ENCODE assay signal across 20 cellular contexts in genomic region chr7:98178762-98179490, GRCh38. TPM values are rescaled to one million over a fixed set of nuclear protein-coding genes. Genes with fewer than 3 reads are reported as not detected.
DNase-seq lines count a peak whose midpoint lies in the region; ATAC-seq and TF ChIP-seq lines count a peak whose summit lies in the region.
"Had no signal": no experiment of that assay in that cellular context is flagged by ENCODE, and none has a peak within 500 bp of the region (broad histone marks: within the 10 kb centered on the region; RNA-seq: fewer than 3 reads in every experiment).

No MANE protein-coding gene starts in this region.

- no peak overlapping the region for H2AFZ ChIP-seq in neuronal stem cell (ENCODE audit: low read length)

- H2AK5ac ChIP-seq in neuronal stem cell (ENCODE audit: low read depth, low read length), result no peak overlapping the region

- WGBS in neuronal stem cell (ENCODE audit: extremely low coverage in 2 of 2, insufficient read length in 2 of 2, insufficient replicate concordance in 1 of 2), 2 donors, result no CpG with 5 or more reads among the region's 10 CpGs

- peak overlapping the region; percentile 52 for H3K23ac ChIP-seq in neuronal stem cell (ENCODE audit: low read depth, low read length, poor library complexity)

- no peak overlapping the region for H3K18ac ChIP-seq in neuronal stem cell (ENCODE audit: low read length)

- H2BK15ac ChIP-seq in neuronal stem cell (ENCODE audit: low read length), result no peak overlapping the region

- no peak overlapping the region for H4K91ac ChIP-seq in neuronal stem cell (ENCODE audit: low read depth, low read length, poor library complexity)

- ATAC-seq in HG03175 (IDR thresholded peaks at IDR 0.05; ENCODE audit: unreplicated experiment) (no peak), GM19395 (IDR thresholded peaks at IDR 0.05; ENCODE audit: unreplicated experiment) (no peak)
- ATAC-seq: activated T-cell treated with anti-CD3 and anti-CD28 coated beads, Interleukin-2, amount 50 U/mL, for 4 hours; effector memory CD8-positive, alpha-beta T cell; sciatic nerve; SK-N-SH treated with all-trans-retinoic acid at 6 μM for 48 hours had no signal

- H3K4me3 ChIP-seq in HEK293 (ENCODE audit: low read depth, low read length) (no peak overlapping the region), neuronal stem cell (ENCODE audit: low read length in 2 of 2) (peak overlapping the region in 1 of 2 donors; percentile 70)
- H3K4me3 ChIP-seq: Peyer's patch had no signal

- no peak for TF ChIP-seq CTCF in HEK293 (tag by site-specific recombination; IDR thresholded peaks at IDR 0.05)

- CTCF ChIA-PET in HEK293 (lab: Yijun Ruan, JAX), result interaction anchor here (0.6 to 4.5 kb wide), 5 partner anchors 9 to 157 kb away, joined by 3 to 27 read pairs (median 8); no protein-coding TSS in a partner anchor

- H2BK5ac ChIP-seq in neuronal stem cell (ENCODE audit: low read length), result no peak overlapping the region

- H3K4me1 ChIP-seq in HEK293 (ENCODE audit: control insufficient read depth, insufficient read depth, low read length) (no peaks in the 10 kb centered on the region), neuronal stem cell (ENCODE audit: control insufficient read depth in 2 of 2, insufficient read depth in 1 of 2, low read depth in 1 of 2, low read length in 2 of 2) (no peaks in the 10 kb centered on the region)
- H3K4me1 ChIP-seq: Peyer's patch had no signal

- H3K4ac ChIP-seq in neuronal stem cell (ENCODE audit: low read length), result no peak overlapping the region

- H3K14ac ChIP-seq in neuronal stem cell (ENCODE audit: low read length), result no peak overlapping the region

- H2BK120ac ChIP-seq in neuronal stem cell (ENCODE audit: low read depth, low read length), result no peak overlapping the region

- H3K9ac ChIP-seq in neuronal stem cell (ENCODE audit: low read depth, low read length, poor library complexity), result peak overlapping the region; percentile 71

- peak overlapping the region; percentile 23 for H4K8ac ChIP-seq in neuronal stem cell (ENCODE audit: low read depth, low read length)

- H2BK12ac ChIP-seq in neuronal stem cell (ENCODE audit: low read length), result no peak overlapping the region

- no peak overlapping the region for H3K4me2 ChIP-seq in neuronal stem cell (ENCODE audit: insufficient read depth, low read length, poor library complexity, severe bottlenecking)

- POLR2A ChIA-PET in HEK293 (lab: Yijun Ruan, JAX), result no interaction called here

- H3K36me3 ChIP-seq in HEK293 (ENCODE audit: control insufficient read depth in 2 of 2, insufficient read depth in 1 of 2, low read length in 2 of 2) (peaks cover 0 to 18% of the 10 kb centered on the region in 2 experiments; a peak in 1 of 3 replicates), neuronal stem cell (replicated peaks in 1 of 2; ENCODE audit: control insufficient read depth in 2 of 2, insufficient read depth in 2 of 2, low read length in 2 of 2) (peaks cover 10 to 51% of the 10 kb centered on the region in 2 donors)

- no peak overlapping the region for H3K27ac ChIP-seq in HEK293 (ENCODE audit: extremely low read depth, low read depth, low read length)
- H3K27ac ChIP-seq in cingulate gyrus (ENCODE audit: low read depth, low read length), result peak overlapping the region; percentile 69
- no peak overlapping the region for H3K27ac ChIP-seq in neuronal stem cell (replicated peaks; ENCODE audit: low read length)
- H3K27ac ChIP-seq: C4-2B, Peyer's patch had no signal

- H3K9me3 ChIP-seq in HEK293 (ENCODE audit: control insufficient read depth, insufficient read depth, low read depth, low read length), result no peaks in the 10 kb centered on the region
- peaks cover 2 to 3% of the 10 kb centered on the region in 2 donors for H3K9me3 ChIP-seq in neuronal stem cell (replicated peaks in 1 of 2; ENCODE audit: control insufficient read depth in 2 of 2, insufficient read depth in 1 of 2, low read depth in 1 of 2, low read length in 2 of 2)
- H3K9me3 ChIP-seq: Peyer's patch had no signal

- peak; percentile 93 for DNase-seq in DMS53 (lab: John Stamatoyannopoulos, UW)
- DNase-seq in neuronal stem cell (ENCODE audit: low spot score), result no peak
- no peak for DNase-seq in NCI-H1417 (lab: John Stamatoyannopoulos, UW)
- no peak for DNase-seq in activated CD4-positive, alpha-beta T cell treated with anti-CD3 and anti-CD28 coated beads for 1 hour
- DNase-seq: activated naive CD4-positive, alpha-beta T cell treated with anti-CD3 and anti-CD28 coated beads for 36 hours; activated T-cell treated with anti-CD3 and anti-CD28 coated beads, Interleukin-2, amount 50 U/mL, for 4 hours; effector memory CD8-positive, alpha-beta T cell; GF-D8; glutamatergic neuron; NCI-H1048; NCI-H2081 treated with DMSO at 0.1 percent for 48 hours; Peyer's patch had no signal

- H3K79me1 ChIP-seq in neuronal stem cell (ENCODE audit: low read depth, low read length), result peaks cover 3% of the 10 kb centered on the region

- no peaks in the 10 kb centered on the region for H3K27me3 ChIP-seq in neuronal stem cell (ENCODE audit: control insufficient read depth in 3 of 3, insufficient read depth in 3 of 3, low read depth in 1 of 3, low read length in 3 of 3)
- H3K27me3 ChIP-seq: Peyer's patch had no signal

TF ChIP-seq in HEK293, 187 proteins besides CTCF, POLR2A, EP300 and RAD21:
- TF ChIP-seq SCRT2 (tag by site-specific recombination; IDR thresholded peaks at IDR 0.05) (peak; percentile 37; the same call in 1 of the 2 replicates), ZEB2 (tag by site-specific recombination; IDR thresholded peaks at IDR 0.05) (no peak)

RNA-seq across cellular contexts. Expression of gene BHLHA15, which starts 32.3 kb away (rescaled TPM):
- polyA plus RNA-seq in neuronal stem cell (2013, experiment 1 of 2), result 2.4 TPM
- polyA plus RNA-seq in neuronal stem cell (2013, experiment 2 of 2), result 2.2 TPM
- polyA plus RNA-seq: fibroblast of lung had no signal
